In the genomic region with DNA sequence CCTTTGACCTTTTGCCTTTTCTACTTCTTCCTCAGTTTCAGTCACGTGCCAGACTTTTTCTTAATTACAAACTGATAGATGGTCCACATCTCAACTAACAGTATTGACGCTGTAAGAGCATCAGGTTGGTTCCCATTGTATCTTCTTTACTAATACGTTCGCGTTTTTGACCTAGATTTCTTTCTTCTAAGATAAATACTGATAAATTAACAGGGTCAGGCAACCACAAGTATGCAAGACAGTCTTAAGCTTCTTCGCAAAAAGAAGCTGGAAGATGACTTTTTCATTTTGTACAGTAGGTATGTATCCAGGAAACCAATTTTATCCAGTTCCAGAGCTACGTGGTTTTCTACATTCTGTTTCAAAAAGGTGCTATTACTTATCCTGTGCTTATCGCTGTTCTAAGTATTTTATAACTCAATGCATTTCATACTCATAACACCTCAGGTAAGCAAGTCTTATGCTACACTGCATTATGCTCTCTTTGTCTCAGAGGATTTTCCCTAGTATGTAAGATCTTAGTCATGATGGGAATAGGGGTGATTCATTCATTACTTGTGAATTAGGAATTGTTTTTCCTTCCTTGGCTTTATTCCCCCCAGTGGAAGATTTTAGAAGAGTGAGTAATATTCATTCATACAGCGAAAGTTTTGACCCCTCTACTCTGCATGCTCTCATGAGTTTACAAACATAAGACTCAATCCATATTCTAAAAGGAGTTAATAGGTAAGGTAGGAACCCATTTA, we compare ENCODE assay signal across 8 cellular contexts. TPM values are rescaled to one million over a fixed set of nuclear protein-coding genes. Genes with fewer than 3 reads are reported as not detected.
DNase-seq lines count a peak whose midpoint lies in the region; ATAC-seq, FAIRE-seq and TF ChIP-seq lines count a peak whose summit lies in the region.

No MANE protein-coding gene starts in this region.

- in situ Hi-C loops in G401 (cut with HindIII; ENCODE audit: low sequenced_read_pairs): no loop called here

- H3K79me2 ChIP-seq in osteoblast (ENCODE audit: insufficient read depth, low read length): peaks cover 40% of the 10 kb centered on the region

- FAIRE-seq in GM18507 (lab: Jason Lieb, UNC): peak; percentile 45

- H4K20me1 ChIP-seq in osteoblast (ENCODE audit: insufficient read depth, low read length): peaks cover 2% of the 10 kb centered on the region

- no peak for DNase-seq in GM18507 (ENCODE audit: extremely low spot score, insufficient read length, low read depth)
- DNase-seq in RPMI7951 (ENCODE audit: low read depth): peak; percentile 73
- DNase-seq in osteoblast (ENCODE audit: insufficient read length, low spot score, missing footprints): peak; percentile 75
- DNase-seq in G401 (ENCODE audit: low spot score): no peak
- DNase-seq in pons (ENCODE audit: low spot score): no peak

- H3K4me2 ChIP-seq in osteoblast (ENCODE audit: insufficient read depth, low read length): peak overlapping the region; percentile 99

- no peak for TF ChIP-seq CTCF in osteoblast (IDR thresholded peaks at IDR 0.05; ENCODE audit: extremely low read depth, low read depth, low read length)

- H3K27ac ChIP-seq in esophagus (ENCODE audit: low read depth in 2 of 2, low read length in 1 of 2): peak overlapping the region; percentile 90 to 93
- peak overlapping the region; percentile 94 for H3K27ac ChIP-seq in osteoblast (ENCODE audit: low read depth, low read length)

- WGBS in esophagus, 2 donors: 31 to 40% methylated on average over 9 of the region's 9 CpGs

- H3K27me3 ChIP-seq in esophagus (ENCODE audit: control insufficient read depth in 1 of 2, insufficient read depth in 2 of 2, low read length in 2 of 2): no peaks in the 10 kb centered on the region
- H3K27me3 ChIP-seq in osteoblast (ENCODE audit: insufficient read depth, low read length): no peaks in the 10 kb centered on the region

- H3K4me3 ChIP-seq in esophagus (ENCODE audit: low read depth in 1 of 2, low read length in 2 of 2): peak overlapping the region; percentile 72 to 94
- H3K4me3 ChIP-seq in osteoblast (ENCODE audit: insufficient read depth, low read length): peak overlapping the region; percentile 91

- no peaks in the 10 kb centered on the region for H3K4me1 ChIP-seq in esophagus (ENCODE audit: control insufficient read depth in 2 of 2, insufficient read depth in 2 of 2, low read length in 1 of 2)
- H3K4me1 ChIP-seq in osteoblast (ENCODE audit: insufficient read depth, low read length): peaks cover 40% of the 10 kb centered on the region

- H3K9me3 ChIP-seq in esophagus (ENCODE audit: control insufficient read depth in 2 of 2, insufficient read depth in 1 of 2, low read depth in 1 of 2, low read length in 1 of 2) (no peaks in the 10 kb centered on the region), osteoblast (ENCODE audit: low read depth, low read length) (no peaks in the 10 kb centered on the region)

- ATAC-seq in HG03439 (IDR thresholded peaks at IDR 0.05; ENCODE audit: unreplicated experiment): no peak
- no peak for ATAC-seq in GM18519 (IDR thresholded peaks at IDR 0.05; ENCODE audit: low FRiP score, unreplicated experiment)

- H3K36me3 ChIP-seq in esophagus (ENCODE audit: control insufficient read depth in 2 of 2, insufficient read depth in 2 of 2, low read length in 1 of 2): no peaks in the 10 kb centered on the region
- H3K36me3 ChIP-seq in osteoblast (ENCODE audit: insufficient read depth, low read length): no peaks in the 10 kb centered on the region

- peak overlapping the region; percentile 97 for H2AFZ ChIP-seq in osteoblast (ENCODE audit: low read length)

RNA-seq across cellular contexts. Expression of a gene that starts 1.0 kb away (rescaled TPM):
- total RNA-seq in RPMI7951 (2014; rRNA removed; shearing (Covaris generic)): 10.7 and 11.9 TPM in 2 replicates
- polyA plus RNA-seq in esophagus: 1 to 10 TPM; 3.5 to 4.0 TPM
- 5.4 and 8.5 TPM in 2 replicates for total RNA-seq in osteoblast
- total RNA-seq in G401 (2014; rRNA removed; shearing (Covaris generic)): 10.7 and 11.4 TPM in 2 replicates

RNA-seq across cellular contexts. Expression of a gene that starts 1.0 kb away (rescaled TPM):
- total RNA-seq in RPMI7951 (2014; rRNA removed; shearing (Covaris generic)): 20.5 and 21.5 TPM in 2 replicates
- 1 to 10 TPM; 4.3 to 7.2 TPM for polyA plus RNA-seq in esophagus
- 29.7 and 51.0 TPM in 2 replicates for total RNA-seq in osteoblast
- 25.4 and 65.3 TPM in 2 replicates for total RNA-seq in G401 (2014; rRNA removed; shearing (Covaris generic))

RNA-seq across cellular contexts. Expression of a gene that starts 15.3 kb away (rescaled TPM):
- 115 and 138 TPM in 2 replicates for total RNA-seq in RPMI7951 (2014; rRNA removed; shearing (Covaris generic))
- 10 to 100 TPM; 46.4 to 49.0 TPM for polyA plus RNA-seq in esophagus
- total RNA-seq in osteoblast: 43.1 and 52.2 TPM in 2 replicates
- total RNA-seq in G401 (2014; rRNA removed; shearing (Covaris generic)): 27.0 and 29.7 TPM in 2 replicates

Comparison
In these comparisons a context has a peak if more than half of its experiments do, and no peak if none do; other contexts are left out.
1. DNase-seq: peak in RPMI7951 (single experiment) and osteoblast (single experiment); none in GM18507 (single experiment), G401 (single experiment) and pons (single experiment).